In genomic region chr17:20381358-20382298, GRCh38 we compare ENCODE assay signal across 8 cellular contexts.
A peak's percentile ranks its signal among the peaks of the same experiment; 100 is the strongest.
DNase-seq lines count a peak whose midpoint lies in the region; TF ChIP-seq lines count a peak whose summit lies in the region.
"Not testable (repeated sequence)": the region's sequence is repeated elsewhere in the genome, so short reads cannot be mapped to it uniquely, and the experiment has no call there.

No MANE protein-coding gene starts in this region.

- not testable (repeated sequence) for H3K27ac Mint-ChIP-seq in activated CD4-positive, alpha-beta T cell treated with anti-CD3 and anti-CD28 coated beads, Interleukin-2, amount 10 ng/mL, durations not matched to agents 24 days and 14 days

- not testable (repeated sequence) for H3K4me3 ChIP-seq in Karpas-422 (ENCODE audit: low read length); retinal pigment epithelial cell (ENCODE audit: low read length)

- intact Hi-C loops in activated CD4-positive, alpha-beta T cell treated with anti-CD3 and anti-CD28 coated beads, Interleukin-2, amount 10 ng/mL, durations not matched to agents 24 days and 14 days (cut with micrococcal nuclease), result not testable (repeated sequence)

- not testable (repeated sequence) for H3K27ac ChIP-seq in 22Rv1; Karpas-422 (ENCODE audit: low read length)

- H3K36me3 Mint-ChIP-seq in activated CD4-positive, alpha-beta T cell treated with anti-CD3 and anti-CD28 coated beads, Interleukin-2, amount 10 ng/mL, durations not matched to agents 24 days and 14 days (ENCODE audit: low read depth), result not testable (repeated sequence)

- not testable (repeated sequence) for H3K9ac ChIP-seq in Karpas-422 (ENCODE audit: low read length)

- POLR2A ChIA-PET in GM10248 (lab: Yijun Ruan, JAX), result not testable (repeated sequence)

- CTCF ChIA-PET in GM10248 (lab: Yijun Ruan, JAX), result not testable (repeated sequence)

- not testable (repeated sequence) for H4K20me1 ChIP-seq in Karpas-422 (ENCODE audit: insufficient read depth, low read depth, low read length)

- H3K4me1 Mint-ChIP-seq in activated CD4-positive, alpha-beta T cell treated with anti-CD3 and anti-CD28 coated beads, Interleukin-2, amount 10 ng/mL, durations not matched to agents 24 days and 14 days, result not testable (repeated sequence)

- DNase-seq in GM10248 (ENCODE audit: extremely low spot score) (peak; percentile 13), Karpas-422 (peak; percentile 68), NCI-H82 (lab: John Stamatoyannopoulos, UW) (peak; percentile 74), cerebellar cortex (ENCODE audit: low spot score) (peak; percentile 61), iris pigment epithelial cell (ENCODE audit: low read depth) (peak; percentile 5), retinal pigment epithelial cell (ENCODE audit: low read depth) (peak; percentile 3)
- DNase-seq in activated CD4-positive, alpha-beta T cell treated with anti-CD3 and anti-CD28 coated beads, Interleukin-2, amount 10 ng/mL, durations not matched to agents 24 days and 14 days, result peak; percentile 74

- not testable (repeated sequence) for H3K4me2 ChIP-seq in Karpas-422 (ENCODE audit: low read depth, low read length, poor library complexity, severe bottlenecking)

- H3K27me3 ChIP-seq in Karpas-422 (ENCODE audit: low read length), result not testable (repeated sequence)

- H2AFZ ChIP-seq in Karpas-422 (ENCODE audit: low read length), result not testable (repeated sequence)

- H3K4me3 Mint-ChIP-seq in activated CD4-positive, alpha-beta T cell treated with anti-CD3 and anti-CD28 coated beads, Interleukin-2, amount 10 ng/mL, durations not matched to agents 24 days and 14 days, result peak overlapping the region; percentile 10

- not testable (repeated sequence) for H3K4me1 ChIP-seq in Karpas-422 (ENCODE audit: low read length)

- H3K9me3 Mint-ChIP-seq in activated CD4-positive, alpha-beta T cell treated with anti-CD3 and anti-CD28 coated beads, Interleukin-2, amount 10 ng/mL, durations not matched to agents 24 days and 14 days, result not testable (repeated sequence)

- peak; percentile 73 for TF ChIP-seq CTCF in 22Rv1 (IDR thresholded peaks at IDR 0.05)
- TF ChIP-seq CTCF in GM10248 (IDR thresholded peaks at IDR 0.05; ENCODE audit: control extremely low read depth, extremely low read depth, low read depth, missing control alignments), result peak; percentile 50
- peak; percentile 67 for TF ChIP-seq CTCF in retinal pigment epithelial cell (conservative IDR thresholded peaks at IDR 0.05; ENCODE audit: low read depth, low read length)

- not testable (repeated sequence) for H3K79me2 ChIP-seq in Karpas-422 (ENCODE audit: low read length)

- H3K27me3 Mint-ChIP-seq in activated CD4-positive, alpha-beta T cell treated with anti-CD3 and anti-CD28 coated beads, Interleukin-2, amount 10 ng/mL, durations not matched to agents 24 days and 14 days, result peaks cover 13% of the 10 kb centered on the region

- H3K36me3 ChIP-seq in Karpas-422 (ENCODE audit: insufficient read depth, low read length), result not testable (repeated sequence)

- H3K9me3 ChIP-seq in Karpas-422 (ENCODE audit: low read length), result not testable (repeated sequence)

- not testable (repeated sequence) for H3K9me2 ChIP-seq in Karpas-422 (replicated peaks; ENCODE audit: insufficient read depth, low read length)

Comparison
In these comparisons a context has a peak if more than half of its experiments do, and no peak if none do; other contexts are left out.
1. DNase-seq: peak in every context shown above with its lines; median percentile 74 in NCI-H82; 74 in activated CD4-positive, alpha-beta T cell treated with anti-CD3 and anti-CD28 coated beads, Interleukin-2, amount 10 ng/mL, durations not matched to agents 24 days and 14 days; 68 in Karpas-422; 61 in cerebellar cortex; 13 in GM10248; 5 in iris pigment epithelial cell; 3 in retinal pigment epithelial cell.